In genomic region chr17:18314059-18314730, GRCh38 we compare ENCODE assay signal across 8 cellular contexts. TPM values are rescaled to one million over a fixed set of nuclear protein-coding genes. Genes with fewer than 3 reads are reported as not detected.
DNase-seq lines count a peak whose midpoint lies in the region; ATAC-seq and TF ChIP-seq lines count a peak whose summit lies in the region.

No MANE protein-coding gene starts in this region.

- H3K36me3 ChIP-seq in CD4-positive, alpha-beta memory T cell (ENCODE audit: insufficient read depth, low read length), result peaks cover 28% of the 10 kb centered on the region
- peaks cover 69% of the 10 kb centered on the region for H3K36me3 ChIP-seq in NT2/D1 (ENCODE audit: insufficient read depth, insufficient read length, low read length)
- H3K36me3 ChIP-seq in mesodermal cell (ENCODE audit: control insufficient read depth, insufficient read depth, low read length), result peaks cover 64% of the 10 kb centered on the region
- no peaks in the 10 kb centered on the region for H3K36me3 ChIP-seq in aorta (ENCODE audit: control insufficient read depth in 1 of 2, insufficient read depth in 2 of 2, low read length in 1 of 2)

- H3K9me3 Mint-ChIP-seq in CD4-positive, alpha-beta memory T cell, result no peaks in the 10 kb centered on the region

- CTCF ChIA-PET in CD4-positive, alpha-beta memory T cell (lab: Charles Lee; ENCODE audit: partially characterized antibody), result no interaction called here

- peaks cover 49 to 85% (median 66%) of the 10 kb centered on the region in 4 donors for H3K4me1 Mint-ChIP-seq in CD4-positive, alpha-beta memory T cell

- H3K36me3 Mint-ChIP-seq in CD4-positive, alpha-beta memory T cell, result peaks cover 22 to 47% of the 10 kb centered on the region in 2 donors

- POLR2A ChIA-PET in CD4-positive, alpha-beta memory T cell (lab: Charles Lee; ENCODE audit: partially characterized antibody), result interaction anchor here (0.7 to 3.8 kb wide), 6 partner anchors 8 to 132 kb away, joined by 3 to 31 read pairs (median 7); partner anchors contain the start of genes ALKBH5, FLII, MIEF2 and SHMT1

- H3K4me3 Mint-ChIP-seq in CD4-positive, alpha-beta memory T cell, result peak overlapping the region; percentile 92 to 98 (median 96)

- H3K27ac Mint-ChIP-seq in CD4-positive, alpha-beta memory T cell, result peak overlapping the region; percentile 92 to 99 (median 98)

- peak overlapping the region; percentile 97 for H3K9ac ChIP-seq in NT2/D1 (ENCODE audit: insufficient read length, low read depth)

- H3K27ac ChIP-seq in CD4-positive, alpha-beta memory T cell (ENCODE audit: low read depth, low read length), result peak overlapping the region; percentile 93
- H3K27ac ChIP-seq in coronary artery, result peak overlapping the region; percentile 79 to 88
- H3K27ac ChIP-seq in mesodermal cell (ENCODE audit: low read depth, low read length, severe bottlenecking), result peak overlapping the region; percentile 96
- H3K27ac ChIP-seq in aorta (ENCODE audit: low read depth in 1 of 2, low read length in 2 of 2), result peak overlapping the region; percentile 12 to 20

- DNase-seq in CD4-positive, alpha-beta memory T cell, result no peak
- DNase-seq in NT2/D1 (ENCODE audit: low read depth, low spot score) (no peak), coronary artery (ENCODE audit: low spot score) (no peak), aorta (peak; percentile 47 to 68), 8988T (no peak)

- ATAC-seq in GM21529 (IDR thresholded peaks at IDR 0.05; ENCODE audit: unreplicated experiment), result peak; percentile 25
- ATAC-seq in aorta (ENCODE audit: low FRiP score), result peak; percentile 19
- no peak for ATAC-seq in HG03045 (IDR thresholded peaks at IDR 0.05; ENCODE audit: unreplicated experiment)

- H3K4me1 ChIP-seq in CD4-positive, alpha-beta memory T cell (ENCODE audit: insufficient read depth, low read length), result peaks cover 67% of the 10 kb centered on the region
- H3K4me1 ChIP-seq in NT2/D1 (ENCODE audit: insufficient read depth, insufficient read length), result peaks cover 10% of the 10 kb centered on the region
- peaks cover 31% of the 10 kb centered on the region for H3K4me1 ChIP-seq in mesodermal cell (ENCODE audit: control insufficient read depth, insufficient read depth, low read length, poor library complexity, severe bottlenecking)
- no peaks in the 10 kb centered on the region for H3K4me1 ChIP-seq in aorta (ENCODE audit: control insufficient read depth in 1 of 2, insufficient read depth in 2 of 2, low read length in 2 of 2)

- H3K27me3 Mint-ChIP-seq in CD4-positive, alpha-beta memory T cell, result no peaks in the 10 kb centered on the region

- no peaks in the 10 kb centered on the region for H3K27me3 ChIP-seq in CD4-positive, alpha-beta memory T cell (ENCODE audit: insufficient read depth, low read length)
- H3K27me3 ChIP-seq in NT2/D1 (ENCODE audit: insufficient read depth, insufficient read length) (no peaks in the 10 kb centered on the region), aorta (ENCODE audit: control insufficient read depth in 1 of 2, insufficient read depth in 2 of 2, low read length in 1 of 2) (no peaks in the 10 kb centered on the region)

- intact Hi-C loops in CD4-positive, alpha-beta memory T cell (cut with micrococcal nuclease), result no loop called here
- intact Hi-C loops in aorta (cut with DNase I), result loop anchor here (2.0 to 5.0 kb wide), 2 partner anchors 53 to 57 kb away; partner anchors contain the start of genes FLII (in 1 of the 2) and MIEF2 (in 1 of the 2)

- H3K9me3 ChIP-seq in CD4-positive, alpha-beta memory T cell (ENCODE audit: control insufficient read depth in 1 of 2, low read length in 2 of 2), result no peaks in the 10 kb centered on the region
- H3K9me3 ChIP-seq in NT2/D1 (ENCODE audit: insufficient read depth, low read length), result peaks cover 34% of the 10 kb centered on the region
- no peaks in the 10 kb centered on the region for H3K9me3 ChIP-seq in mesodermal cell (ENCODE audit: control insufficient read depth, low read length)
- H3K9me3 ChIP-seq in aorta (ENCODE audit: control insufficient read depth, low read length), result no peaks in the 10 kb centered on the region

- TF ChIP-seq CTCF in coronary artery (IDR thresholded peaks at IDR 0.05), result no peak

- peak overlapping the region; percentile 74 to 97 for H3K4me3 ChIP-seq in CD4-positive, alpha-beta memory T cell (ENCODE audit: low read length in 2 of 2)
- peak overlapping the region; percentile 94 for H3K4me3 ChIP-seq in NT2/D1 (ENCODE audit: insufficient read length, low read depth)
- peak overlapping the region; percentile 95 for H3K4me3 ChIP-seq in coronary artery
- H3K4me3 ChIP-seq in mesodermal cell (ENCODE audit: extremely low read depth, insufficient read depth, low read length, poor library complexity, severe bottlenecking), result peak overlapping the region; percentile 84
- peak overlapping the region; percentile 20 to 72 for H3K4me3 ChIP-seq in aorta (ENCODE audit: low read length in 2 of 2)

- 0 to 1% methylated on average over 37 to 39 of the region's 39 CpGs for WGBS in mesodermal cell (ENCODE audit: insufficient coverage in 2 of 2), 2 experiments
- WGBS in aorta, 2 donors, result 0 to 1% methylated on average over 39 of the region's 39 CpGs

RNA-seq across cellular contexts. Expression of gene TOP3A, which starts 0.6 kb away (rescaled TPM):
- 10 to 100 TPM; 43.8 to 55.2 TPM for total RNA-seq in CD4-positive, alpha-beta memory T cell
- 10 to 100 TPM in 1 of 2 donors, 1 to 10 TPM in 1; 6.2 to 19.1 TPM for polyA plus RNA-seq in CD4-positive, alpha-beta memory T cell
- 28.1 TPM for polyA plus RNA-seq in mesodermal cell (2013, experiment 1 of 2)
- polyA plus RNA-seq in mesodermal cell (2013, experiment 2 of 2), result 34.4 TPM
- 10 to 100 TPM; 27.8 to 37.8 TPM for total RNA-seq in aorta
- 10 to 100 TPM in 1 of 2 donors, 1 to 10 TPM in 1; 2.9 to 20.8 TPM for polyA plus RNA-seq in aorta

RNA-seq across cellular contexts. Expression of gene SMCR8, which starts 0.9 kb away (rescaled TPM):
- total RNA-seq in CD4-positive, alpha-beta memory T cell, result 10 to 100 TPM; 49.7 to 51.3 TPM
- 1 to 10 TPM in 1 of 2 donors, under 1 TPM in 1; 0.47 to 5.2 TPM for polyA plus RNA-seq in CD4-positive, alpha-beta memory T cell
- polyA plus RNA-seq in mesodermal cell (2013, experiment 1 of 2), result 11.6 TPM
- polyA plus RNA-seq in mesodermal cell (2013, experiment 2 of 2), result 10.5 TPM
- total RNA-seq in aorta, result 10 to 100 TPM; 10.8 to 15.4 TPM
- polyA plus RNA-seq in aorta, result 1 to 10 TPM; 3.9 to 4.5 TPM

RNA-seq across cellular contexts. Expression of gene SHMT1, which starts 49.2 kb away (rescaled TPM):
- total RNA-seq in CD4-positive, alpha-beta memory T cell, result 10 to 100 TPM; 14.6 to 15.9 TPM
- polyA plus RNA-seq in CD4-positive, alpha-beta memory T cell, result 10 to 100 TPM; 24.0 to 24.6 TPM
- 21.2 TPM for polyA plus RNA-seq in mesodermal cell (2013, experiment 1 of 2)
- polyA plus RNA-seq in mesodermal cell (2013, experiment 2 of 2), result 20.7 TPM
- 10 to 100 TPM; 13.3 to 17.5 TPM for total RNA-seq in aorta
- polyA plus RNA-seq in aorta, result 10 to 100 TPM in 1 of 2 donors, 1 to 10 TPM in 1; 7.3 to 21.7 TPM

RNA-seq across cellular contexts. Expression of gene MIEF2, which starts 53.7 kb away (rescaled TPM):
- 10 to 100 TPM; 18.2 to 19.3 TPM for total RNA-seq in CD4-positive, alpha-beta memory T cell
- polyA plus RNA-seq in CD4-positive, alpha-beta memory T cell, result 10 to 100 TPM in 1 of 2 donors, 1 to 10 TPM in 1; 9.9 to 10.9 TPM
- 9.3 TPM for polyA plus RNA-seq in mesodermal cell (2013, experiment 1 of 2)
- 7.2 TPM for polyA plus RNA-seq in mesodermal cell (2013, experiment 2 of 2)
- total RNA-seq in aorta, result 10 to 100 TPM; 11.1 to 13.1 TPM
- 1 to 10 TPM; 2.4 to 7.5 TPM for polyA plus RNA-seq in aorta

RNA-seq across cellular contexts. Expression of gene FLII, which starts 55.7 kb away (rescaled TPM):
- 100 to 1,000 TPM; 333 to 344 TPM for total RNA-seq in CD4-positive, alpha-beta memory T cell
- 100 to 1,000 TPM; 113 to 204 TPM for polyA plus RNA-seq in CD4-positive, alpha-beta memory T cell
- 259 TPM for polyA plus RNA-seq in mesodermal cell (2013, experiment 1 of 2)
- polyA plus RNA-seq in mesodermal cell (2013, experiment 2 of 2), result 229 TPM
- 100 to 1,000 TPM; 250 to 299 TPM for total RNA-seq in aorta
- polyA plus RNA-seq in aorta, result 100 to 1,000 TPM in 1 of 2 donors, 10 to 100 TPM in 1; 87.5 to 355 TPM

Comparison
In these comparisons a context has a peak if more than half of its experiments do, and no peak if none do; other contexts are left out.
1. DNase-seq: peak in aorta (2 of 2); none in CD4-positive, alpha-beta memory T cell (0 of 5), NT2/D1 (single experiment), coronary artery (single experiment) and 8988T (single experiment).
2. H3K27ac ChIP-seq: peak in every context shown above with its lines; median percentile 96 in mesodermal cell; 93 in CD4-positive, alpha-beta memory T cell; 84 in coronary artery; 16 in aorta.
3. Peak in every context shown above with its lines, with median percentiles within 50 percentile points of each other: H3K4me3 ChIP-seq.